Comparison of ENCODE assay signal across 8 cellular contexts in the genomic region with DNA sequence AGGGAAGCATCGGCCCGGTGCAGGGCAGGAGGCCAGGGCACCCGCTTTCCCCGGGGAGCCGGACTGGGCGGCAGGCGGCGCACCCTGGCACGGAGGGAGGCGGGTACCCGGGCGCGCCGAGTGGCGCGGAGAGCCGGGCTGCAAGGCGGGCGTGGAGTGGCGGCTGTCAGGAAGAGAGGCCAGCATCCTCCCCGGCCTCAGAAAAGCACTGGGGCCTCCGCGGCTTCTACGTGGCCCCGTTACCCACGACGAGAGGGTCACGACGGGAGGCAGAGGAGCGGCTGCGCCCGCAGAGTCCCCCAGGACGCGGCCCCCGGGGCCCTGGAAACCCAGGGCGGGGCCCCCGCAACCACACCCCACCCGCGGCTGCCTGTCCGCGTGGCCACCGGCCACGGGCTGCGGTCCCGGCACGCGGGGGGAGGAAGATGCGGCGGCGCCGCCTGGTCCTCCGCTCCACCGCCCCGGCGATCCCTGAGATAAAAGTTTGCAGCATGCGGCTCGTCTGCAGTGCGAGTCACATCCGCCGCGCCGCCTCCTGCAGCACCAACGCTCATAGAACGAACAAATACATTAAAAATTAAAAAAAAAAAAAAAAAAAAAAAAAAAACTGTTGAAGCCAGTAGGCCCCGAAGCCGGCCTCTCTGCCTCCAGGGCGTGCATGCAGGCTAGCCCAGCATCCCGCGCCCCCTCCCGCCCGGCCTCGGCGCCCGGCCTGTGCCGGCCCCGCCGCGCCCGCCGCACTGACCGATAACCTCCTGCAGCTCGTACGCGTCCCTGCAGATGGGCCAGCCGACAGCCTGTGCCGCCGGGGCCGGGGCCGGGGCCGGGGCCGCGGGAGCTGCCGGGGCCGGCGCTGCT. TPM values are rescaled to one million over a fixed set of nuclear protein-coding genes. Genes with fewer than 3 reads are reported as not detected.
DNase-seq lines count a peak whose midpoint lies in the region; ATAC-seq and TF ChIP-seq lines count a peak whose summit lies in the region.

No MANE protein-coding gene starts in this region.

- no peaks in the 10 kb centered on the region for H3K27me3 Mint-ChIP-seq in activated T-cell treated with anti-CD3 and anti-CD28 coated beads, Interleukin-2, amount 50 U/mL, for 4 hours (ENCODE audit: low read depth)

- no peaks in the 10 kb centered on the region for H4K20me1 ChIP-seq in OCI-LY1 (ENCODE audit: insufficient read depth, low read length)

- peak overlapping the region; percentile 94 for H3K4me3 Mint-ChIP-seq in activated T-cell treated with anti-CD3 and anti-CD28 coated beads, Interleukin-2, amount 50 U/mL, for 4 hours

- H3K36me3 ChIP-seq in OCI-LY1 (ENCODE audit: insufficient read depth, low read length) (no peaks in the 10 kb centered on the region), esophagus muscularis mucosa (no peaks in the 10 kb centered on the region)

- ATAC-seq in GM18870 (IDR thresholded peaks at IDR 0.05; ENCODE audit: unreplicated experiment) (peak; percentile 49), HG03135 (IDR thresholded peaks at IDR 0.05; ENCODE audit: unreplicated experiment) (peak; percentile 68)
- peak; percentile 56 to 61 for ATAC-seq in activated T-cell treated with anti-CD3 and anti-CD28 coated beads, Interleukin-2, amount 50 U/mL, for 4 hours

- peaks cover 3% of the 10 kb centered on the region for H3K36me3 Mint-ChIP-seq in activated T-cell treated with anti-CD3 and anti-CD28 coated beads, Interleukin-2, amount 50 U/mL, for 4 hours (ENCODE audit: insufficient read depth)

- H3K4me3 ChIP-seq in AG10803 (ENCODE audit: low read length), result peak overlapping the region; percentile 74
- peak overlapping the region; percentile 87 for H3K4me3 ChIP-seq in OCI-LY1 (ENCODE audit: low read depth, low read length, poor library complexity, severe bottlenecking)
- peak overlapping the region; percentile 84 to 93 (median 89) for H3K4me3 ChIP-seq in esophagus muscularis mucosa

- peaks cover 39% of the 10 kb centered on the region for H3K4me1 Mint-ChIP-seq in activated T-cell treated with anti-CD3 and anti-CD28 coated beads, Interleukin-2, amount 50 U/mL, for 4 hours (ENCODE audit: low read depth)

- H3K27me3 ChIP-seq in OCI-LY1 (ENCODE audit: insufficient read depth, low read length) (no peaks in the 10 kb centered on the region), esophagus muscularis mucosa (no peaks in the 10 kb centered on the region)

- H3F3A ChIP-seq in OCI-LY1 (ENCODE audit: insufficient read depth, low read length), result no peaks in the 10 kb centered on the region

- DNase-seq in AG10803 (ENCODE audit: low read depth) (peak; percentile 61), esophagus muscularis mucosa (ENCODE audit: extremely low spot score) (peak; percentile 91), myocyte (ENCODE audit: low read depth) (peak; percentile 73)
- DNase-seq in activated T-cell treated with anti-CD3 and anti-CD28 coated beads, Interleukin-2, amount 50 U/mL, for 4 hours, result peak; percentile 65
- peak; percentile 66 to 74 for DNase-seq in stimulated activated CD8-positive, alpha-beta memory T cell treated with anti-CD3 and anti-CD28 coated beads, Interleukin-7, amount 100 ng/mL, for 4 hours (ENCODE audit: low read depth in 2 of 2)

- H3K4me1 ChIP-seq in OCI-LY1 (ENCODE audit: insufficient read depth, low read length, severe bottlenecking), result peaks cover 45% of the 10 kb centered on the region
- H3K4me1 ChIP-seq in esophagus muscularis mucosa, result peaks cover 31 to 70% (median 63%) of the 10 kb centered on the region in 4 donors

- H3K4me2 ChIP-seq in OCI-LY1 (ENCODE audit: low read length), result peak overlapping the region; percentile 98

- no peaks in the 10 kb centered on the region for H3K9me3 Mint-ChIP-seq in activated T-cell treated with anti-CD3 and anti-CD28 coated beads, Interleukin-2, amount 50 U/mL, for 4 hours

- intact Hi-C loops in esophagus muscularis mucosa (cut with DNase I), result loop anchor here (5.0 to 10.0 kb wide), 3 partner anchors 66 to 952 kb away; partner anchors contain the start of gene B3GALT1

- no peak for TF ChIP-seq POLR2A in esophagus muscularis mucosa (IDR thresholded peaks at IDR 0.05; ENCODE audit: low read depth)

- no peak for TF ChIP-seq EP300 in esophagus muscularis mucosa (IDR thresholded peaks at IDR 0.05)

- no peak overlapping the region for H2AFZ ChIP-seq in OCI-LY1 (ENCODE audit: low read length)

- H3K9ac ChIP-seq in OCI-LY1 (ENCODE audit: low read length), result peak overlapping the region; percentile 89

- H3K79me2 ChIP-seq in OCI-LY1 (ENCODE audit: insufficient read depth, low read length), result peaks cover 26% of the 10 kb centered on the region

- H3K27ac ChIP-seq in OCI-LY1 (ENCODE audit: low read depth, low read length, poor library complexity, severe bottlenecking) (peak overlapping the region; percentile 92), esophagus muscularis mucosa (replicated peaks in 1 of 4) (peak overlapping the region; percentile 90 to 93 (median 90))

- H3K9me3 ChIP-seq in OCI-LY1 (ENCODE audit: low read length), result no peaks in the 10 kb centered on the region
- no peaks in the 10 kb centered on the region for H3K9me3 ChIP-seq in esophagus muscularis mucosa

- WGBS in esophagus muscularis mucosa, result under 1% methylated on average over 51 of the region's 95 CpGs

- peak; percentile 24 for TF ChIP-seq CTCF in AG10803 (conservative IDR thresholded peaks at IDR 0.05; ENCODE audit: low read length)
- TF ChIP-seq CTCF in OCI-LY1 (IDR thresholded peaks at IDR 0.05; ENCODE audit: low read length), result peak; percentile 35
- TF ChIP-seq CTCF in esophagus muscularis mucosa (IDR thresholded peaks at IDR 0.05), result peak; percentile 30 to 46 (median 37)

- H3K9me2 ChIP-seq in OCI-LY1 (ENCODE audit: low read depth, low read length), result no peaks in the 10 kb centered on the region

RNA-seq across cellular contexts. Expression of gene STK39, which starts 0.7 kb away (rescaled TPM):
- 10 to 100 TPM; 24.9 to 31.9 (median 31.5) TPM for total RNA-seq in activated T-cell treated with anti-CD3 and anti-CD28 coated beads, Interleukin-2, amount 50 U/mL, for 4 hours
- 10 to 100 TPM; 32.5 to 49.1 (median 41.5) TPM for total RNA-seq in esophagus muscularis mucosa
- total RNA-seq in myocyte, result 21.4 and 45.9 TPM in 2 replicates
- polyA plus RNA-seq in myocyte (2012), result 12.1 TPM

Comparison
In these comparisons a context has a peak if more than half of its experiments do, and no peak if none do; other contexts are left out.
1. Peak in every context shown above with its lines: DNase-seq, ATAC-seq, H3K4me3 ChIP-seq and H3K27ac ChIP-seq.